In genomic region chr17:8222630-8223355, GRCh38 we compare ENCODE assay signal across 8 cellular contexts. TPM values are rescaled to one million over a fixed set of nuclear protein-coding genes. Genes with fewer than 3 reads are reported as not detected.
A peak's percentile ranks its signal among the peaks of the same experiment; 100 is the strongest.
DNase-seq lines count a peak whose midpoint lies in the region; ATAC-seq and TF ChIP-seq lines count a peak whose summit lies in the region.

No MANE protein-coding gene starts in this region.

- DNase-seq in DMS79 treated with DMSO at 0.1 percent for 48 hours (lab: John Stamatoyannopoulos, UW), result peak; percentile 57
- peak; percentile 83 for DNase-seq in RWPE1 (ENCODE audit: low spot score)
- peak; percentile 77 for DNase-seq in activated T-helper 9 cell treated with anti-CD3 and anti-CD28 coated beads, Interleukin-2, amount 50 U/mL, for 16 hours (ENCODE audit: low read depth)
- DNase-seq in fibroblast of the aortic adventitia (ENCODE audit: low read depth), result peak; percentile 97
- peak; percentile 95 for DNase-seq in nephron progenitor cell
- DNase-seq in stimulated activated naive CD8-positive, alpha-beta T cell treated with anti-CD3 and anti-CD28 coated beads, Interleukin-15, Interleukin-2, amounts not matched to agents 100 U/mL and 50 U/mL, for 24 hours, result peak; percentile 91

- TF ChIP-seq CTCF in RWPE1 (conservative IDR thresholded peaks at IDR 0.05; ENCODE audit: low read depth) (no peak), fibroblast of the aortic adventitia (IDR thresholded peaks at IDR 0.05; ENCODE audit: insufficient read depth, low read length) (no peak), nephron progenitor cell (IDR thresholded peaks at IDR 0.05) (no peak)

- POLR2A ChIA-PET in RWPE1 (lab: Yijun Ruan, JAX; ENCODE audit: low non-redundant PET), result interaction anchor here (0.6 to 1.2 kb wide), 3 partner anchors 25 to 639 kb away, joined by 3 to 6 read pairs (median 6); partner anchors contain the start of genes CTC1, MPDU1 and SLC25A35

- peaks cover 4% of the 10 kb centered on the region for H3K36me3 Mint-ChIP-seq in nephron progenitor cell (ENCODE audit: low read depth)

- peak overlapping the region; percentile 73 for H3K4me3 ChIP-seq in fibroblast of the aortic adventitia (ENCODE audit: low read depth, low read length)

- peaks cover 35% of the 10 kb centered on the region for H3K27me3 Mint-ChIP-seq in nephron progenitor cell (ENCODE audit: low read depth, poor library complexity)

- peaks cover 45% of the 10 kb centered on the region for H3K4me1 Mint-ChIP-seq in nephron progenitor cell

- peak overlapping the region; percentile 99 for H3K27ac Mint-ChIP-seq in nephron progenitor cell

- H3K9me3 Mint-ChIP-seq in nephron progenitor cell, result peaks cover 6% of the 10 kb centered on the region

- peak overlapping the region; percentile 99 for H3K4me3 Mint-ChIP-seq in nephron progenitor cell

- H3K27ac ChIP-seq in KOPT-K1 (ENCODE audit: low read depth, low read length, poor library complexity, severe bottlenecking) (peak overlapping the region; percentile 88), RWPE1 (peak overlapping the region; percentile 99)

- peaks cover 12% of the 10 kb centered on the region for H3K36me3 ChIP-seq in KOPT-K1 (ENCODE audit: insufficient read depth, low read length)

- CTCF ChIA-PET in RWPE1 (lab: Yijun Ruan, JAX), result interaction anchor here (0.5 to 2.2 kb wide), 4 partner anchors 35 to 523 kb away, joined by 3 to 8 read pairs (median 4); no protein-coding TSS in a partner anchor

- peak; percentile 35 for ATAC-seq in GM21723 (IDR thresholded peaks at IDR 0.05; ENCODE audit: unreplicated experiment)
- ATAC-seq in stimulated activated naive CD8-positive, alpha-beta T cell treated with anti-CD3 and anti-CD28 coated beads, Interleukin-15, Interleukin-2, amounts not matched to agents 100 U/mL and 50 U/mL, for 24 hours, result peak; percentile 45

- H3K9me3 ChIP-seq in KOPT-K1 (ENCODE audit: insufficient read depth, low read length, poor library complexity, severe bottlenecking), result no peaks in the 10 kb centered on the region

RNA-seq across cellular contexts. Expression of gene AURKB, which starts 12.4 kb away (rescaled TPM):
- 5.7 and 31.8 TPM in 2 replicates for total RNA-seq in fibroblast of the aortic adventitia (ENCODE audit: low replicate concordance)

RNA-seq across cellular contexts. Expression of gene CTC1, which starts 25.1 kb away (rescaled TPM):
- total RNA-seq in fibroblast of the aortic adventitia (ENCODE audit: low replicate concordance), result 4.2 and 12.8 TPM in 2 replicates

RNA-seq across cellular contexts. Expression of gene PFAS, which starts 26.3 kb away (rescaled TPM):
- total RNA-seq in fibroblast of the aortic adventitia (ENCODE audit: low replicate concordance), result 22.1 and 37.0 TPM in 2 replicates

RNA-seq across cellular contexts. Expression of gene BORCS6, which starts 32.8 kb away (rescaled TPM):
- total RNA-seq in fibroblast of the aortic adventitia (ENCODE audit: low replicate concordance), result 3.8 and 7.7 TPM in 2 replicates

RNA-seq across cellular contexts. Expression of gene TMEM107, which starts 46.6 kb away (rescaled TPM):
- 17.3 and 32.7 TPM in 2 replicates for total RNA-seq in fibroblast of the aortic adventitia (ENCODE audit: low replicate concordance)

Comparison
In these comparisons a context has a peak if more than half of its experiments do, and no peak if none do; other contexts are left out.
1. Peak in every context shown above with its lines: DNase-seq, ATAC-seq, H3K4me3 ChIP-seq and H3K27ac ChIP-seq.